In genomic region chr6:110649704-110650103, GRCh38 we compare ENCODE assay signal across 26 cellular contexts.
"Had no signal": no experiment of that assay in that cellular context is flagged by ENCODE, and none has a peak within 500 bp of the region (broad histone marks: within the 10 kb centered on the region; RNA-seq: fewer than 3 reads in every experiment).

No MANE protein-coding gene starts in this region.

- H3K9me3 ChIP-seq: neutrophil, psoas muscle, right lobe of liver, stomach, suprapubic skin, tibial nerve, uterus had no signal

- H3K4me1 ChIP-seq: neural progenitor cell, psoas muscle, suprapubic skin, uterus had no signal

- DNase-seq: heart right ventricle; islet precursor cell; mesendoderm; naive B cell; natural killer cell; nephron progenitor cell; occipital lobe; psoas muscle; right lobe of liver; stimulated activated CD4-positive, alpha-beta T cell treated with anti-CD3 and anti-CD28 coated beads, Interleukin-12 subunit alpha, Interleukin-12 subunit beta, amount 100 ng/mL, for 4 hours; stimulated activated CD4-positive, alpha-beta T cell treated with anti-CD3 and anti-CD28 coated beads, Interleukin-15, amount 100 ng/mL, for 24 hours; stimulated activated CD4-positive, alpha-beta T cell treated with anti-CD3 and anti-CD28 coated beads, Interleukin-2, amount 100 ng/mL, for 24 hours; stimulated activated CD4-positive, alpha-beta T cell treated with anti-CD3 and anti-CD28 coated beads, Interleukin-4, amount 100 ng/mL, for 1 hour; stimulated activated naive B cell treated with anti-CD40 and anti-IgM and Interleukin-4, amounts not matched to agents 10 μg/mL and 1 μg/mL and 100 μg/mL, for 72 hours; stimulated activated naive CD8-positive, alpha-beta T cell treated with anti-CD3 and anti-CD28 coated beads, Interleukin-15, Interleukin-2, amounts not matched to agents 100 U/mL and 50 U/mL, for 24 hours; stomach; uterus had no signal

- H3K27ac ChIP-seq: heart right ventricle, hepatocyte, neural progenitor cell, neutrophil, parathyroid adenoma, psoas muscle, right lobe of liver, skin epidermis, stomach, suprapubic skin, tibial nerve, uterus had no signal

- H3K4me3 ChIP-seq: heart right ventricle, hepatocyte, lung, neural progenitor cell, psoas muscle, right lobe of liver, skin epidermis, stomach, suprapubic skin, tibial nerve, uterus had no signal

- ATAC-seq: left lobe of liver; natural killer cell; psoas muscle; right lobe of liver; stimulated activated naive B cell treated with anti-CD40 and anti-IgM and Interleukin-4, amounts not matched to agents 10 μg/mL and 1 μg/mL and 100 μg/mL, for 72 hours; stimulated activated naive CD8-positive, alpha-beta T cell treated with anti-CD3 and anti-CD28 coated beads, Interleukin-15, Interleukin-2, amounts not matched to agents 100 U/mL and 50 U/mL, for 24 hours had no signal

- H3K27me3 ChIP-seq: heart right ventricle, hepatocyte, neural progenitor cell, neutrophil, right lobe of liver, stomach, suprapubic skin, tibial nerve, uterus had no signal

- H3K36me3 ChIP-seq: uterus had no signal
